Comparison of ENCODE assay signal across 13 cellular contexts in genomic region chr5:160213537-160213936, GRCh38. TPM values are rescaled to one million over a fixed set of nuclear protein-coding genes. Genes with fewer than 3 reads are reported as not detected.
DNase-seq lines count a peak whose midpoint lies in the region; ATAC-seq, FAIRE-seq and TF ChIP-seq lines count a peak whose summit lies in the region.
"Had no signal": no experiment of that assay in that cellular context is flagged by ENCODE, and none has a peak within 500 bp of the region (broad histone marks: within the 10 kb centered on the region; RNA-seq: fewer than 3 reads in every experiment).

No MANE protein-coding gene starts in this region.

- H3K4me3 ChIP-seq in bronchial epithelial cell (ENCODE audit: low read depth, low read length): no peak overlapping the region

- H3K36me3 ChIP-seq in bronchial epithelial cell (ENCODE audit: control insufficient read depth, insufficient read depth, low read length): no peaks in the 10 kb centered on the region

- FAIRE-seq in bronchial epithelial cell (lab: Jason Lieb, UNC) (no peak), RCC 7860 (lab: Jason Lieb, UNC) (no peak)
- FAIRE-seq: endometrium, TTC549 had no signal

- ATAC-seq in HG03095 (IDR thresholded peaks at IDR 0.05; ENCODE audit: unreplicated experiment) (peak; percentile 63), HG02970 (IDR thresholded peaks at IDR 0.05; ENCODE audit: low FRiP score, unreplicated experiment) (no peak)

- DNase-seq in DMS153 (lab: John Stamatoyannopoulos, UW) (peak; percentile 61), NCI-H748 treated with DMSO at 0.1 percent for 48 hours (lab: John Stamatoyannopoulos, UW) (peak; percentile 10), bronchial epithelial cell (ENCODE audit: low read depth) (peak; percentile 61), RCC 7860 (ENCODE audit: low spot score) (no peak), GF-D8 (lab: John Stamatoyannopoulos, UW) (no peak), NK-92 (lab: John Stamatoyannopoulos, UW; ENCODE audit: unreplicated experiment) (no peak)
- DNase-seq: activated CD8-positive, alpha-beta memory T cell treated with anti-CD3 and anti-CD28 coated beads, Interleukin-2, amount 50 U/mL, for 48 hours; CD4-positive, CD25-positive, alpha-beta regulatory T cell; retina had no signal

- no peak for TF ChIP-seq CTCF in bronchial epithelial cell (IDR thresholded peaks at IDR 0.05; ENCODE audit: insufficient read depth, low read length, severe bottlenecking)

- H3K27me3 ChIP-seq in bronchial epithelial cell (ENCODE audit: control insufficient read depth, insufficient read depth, low read length): no peaks in the 10 kb centered on the region

RNA-seq across cellular contexts. Expression of gene FABP6, which starts 15.8 kb away (rescaled TPM):
- total RNA-seq in bronchial epithelial cell: 0.77 TPM in 1 of 2 replicates, not detected in the other
- total RNA-seq: CD4-positive, CD25-positive, alpha-beta regulatory T cell had no signal

Comparison
In these comparisons a context has a peak if more than half of its experiments do, and no peak if none do; other contexts are left out.
1. DNase-seq: peak in DMS153 (single experiment), NCI-H748 treated with DMSO at 0.1 percent for 48 hours (single experiment) and bronchial epithelial cell (single experiment); none in RCC 7860 (single experiment), GF-D8 (single experiment) and NK-92 (single experiment).